Comparison of ENCODE assay signal across 36 cellular contexts in the genomic region with DNA sequence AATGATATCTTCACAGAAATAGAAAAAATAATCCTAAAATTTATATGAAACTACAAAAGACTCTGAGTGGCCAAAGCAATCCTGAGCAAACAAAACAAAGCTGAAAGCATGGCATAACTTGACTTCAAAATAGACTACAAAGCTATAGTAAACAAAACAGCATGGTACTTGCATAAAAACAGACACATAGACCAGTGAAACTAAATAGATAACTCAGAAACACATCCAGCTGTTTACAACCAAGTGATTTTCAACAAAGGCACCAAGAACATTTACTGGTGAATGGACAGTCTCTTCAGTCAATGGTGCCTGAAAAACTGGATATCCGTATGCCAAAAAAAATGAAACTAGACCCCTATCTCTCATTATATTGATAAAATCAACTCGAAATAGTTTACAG. TPM values are rescaled to one million over a fixed set of nuclear protein-coding genes. Genes with fewer than 3 reads are reported as not detected.
DNase-seq lines count a peak whose midpoint lies in the region; ATAC-seq, FAIRE-seq and TF ChIP-seq lines count a peak whose summit lies in the region.
"Had no signal": no experiment of that assay in that cellular context is flagged by ENCODE, and none has a peak within 500 bp of the region (broad histone marks: within the 10 kb centered on the region; RNA-seq: fewer than 3 reads in every experiment).

No MANE protein-coding gene starts in this region.

- no peak for TF ChIP-seq EP300 in K562 (IDR thresholded peaks at IDR 0.05; ENCODE audit: low read length)

- DNase-seq in K562 (ENCODE audit: extremely low read depth in 1 of 4, low spot score in 3 of 4) (no peak), psoas muscle (no peak)
- DNase-seq in naive thymus-derived CD8-positive, alpha-beta T cell = no peak
- DNase-seq: 8988T; ACHN; AML-193; BE2C; C1 segment of cervical spinal cord; Caco-2; Calu3; CD4-positive, alpha-beta memory T cell; CD4-positive, alpha-beta T cell; CD4-positive, CD25-positive, alpha-beta regulatory T cell; CD8-positive, alpha-beta memory T cell; CD8-positive, alpha-beta T cell; COR-L47; DMS 273 treated with DMSO at 0.1 percent for 48 hours; DMS153; DMS53; DMS79; DMS79 treated with DMSO at 0.1 percent for 48 hours; DND-41; EL had no signal

- FAIRE-seq in K562 (lab: Jason Lieb, UNC) = no peak
- FAIRE-seq: A204.1, D721Med had no signal

- H3K79me2 ChIP-seq in K562 (ENCODE audit: control insufficient read depth, insufficient read depth, low read length) = no peaks in the 10 kb centered on the region

- no peak for TF ChIP-seq CTCF in HEK293 (tag by site-specific recombination; IDR thresholded peaks at IDR 0.05)
- no peak for TF ChIP-seq CTCF in K562 (IDR thresholded peaks at IDR 0.05 in 2 of 3, conservative IDR thresholded peaks at IDR 0.05 in 1 of 3; ENCODE audit: insufficient read depth in 2 of 3, low read depth in 1 of 3, low read length in 3 of 3)
- no peak for TF ChIP-seq CTCF in psoas muscle (IDR thresholded peaks at IDR 0.05)

- POLR2A ChIA-PET in HEK293 (lab: Yijun Ruan, JAX) (interaction anchor here (1.2 kb wide), 1 partner anchor 26 kb away, joined by 3 read pairs; a partner anchor contains a TSS), K562 (lab: Yijun Ruan, JAX) (no interaction called here)
- POLR2A ChIA-PET in naive thymus-derived CD8-positive, alpha-beta T cell (lab: Charles Lee) = no interaction called here

- no peak overlapping the region for H2AFZ ChIP-seq in K562 (ENCODE audit: low read depth, low read length)

- H3K9me3 Mint-ChIP-seq in naive thymus-derived CD8-positive, alpha-beta T cell = peaks cover 0 to 31% (median 14%) of the 10 kb centered on the region in 9 donors
- H3K9me3 Mint-ChIP-seq: CD4-positive, alpha-beta T cell had no signal

- intact Hi-C loops in K562 (cut with micrococcal nuclease) = no loop called here
- intact Hi-C loops in psoas muscle (cut with DNase I) = no loop called here

- ATAC-seq in K562 (no peak), psoas muscle (no peak)
- no peak for ATAC-seq in naive thymus-derived CD8-positive, alpha-beta T cell
- ATAC-seq: A549; CD8-positive, alpha-beta T cell had no signal

- WGBS in K562 (ENCODE audit: insufficient coverage, low coverage, missing lambda C conversion rate) = 3% methylated on average over 2 of the region's 2 CpGs
- 61 to 74% (median 65%) methylated on average over 2 of the region's 2 CpGs for WGBS in psoas muscle, 3 donors

- H3K9ac ChIP-seq in K562 (ENCODE audit: insufficient read depth in 1 of 2, low read depth in 2 of 2, low read length in 2 of 2) = no peak overlapping the region
- H3K9ac ChIP-seq: BLaER1; BLaER1 treated with 17β-estradiol and CSF1 and Interleukin-3, amounts not matched to agents 10 nM and 100 nM had no signal

- H3K27me3 ChIP-seq in K562 (ENCODE audit: control insufficient read depth in 2 of 2, insufficient read depth in 2 of 2, low read length in 2 of 2) = peaks cover 0 to 12% of the 10 kb centered on the region in 2 experiments; a peak in 2 of 5 replicates
- no peaks in the 10 kb centered on the region for H3K27me3 ChIP-seq in psoas muscle (ENCODE audit: insufficient read depth in 3 of 3, low read length in 2 of 3)
- H3K27me3 ChIP-seq: BE2C; BLaER1; BLaER1 treated with 17β-estradiol and CSF1 and Interleukin-3, amounts not matched to agents 10 nM and 100 nM had no signal

- no peak for TF ChIP-seq POLR2A in K562 (conservative IDR thresholded peaks at IDR 0.05)

- peaks cover 3 to 24% (median 10%) of the 10 kb centered on the region in 5 donors for H3K27me3 Mint-ChIP-seq in naive thymus-derived CD8-positive, alpha-beta T cell

- peaks cover 0 to 2% (median under 1%) of the 10 kb centered on the region in 4 donors for H3K4me1 Mint-ChIP-seq in naive thymus-derived CD8-positive, alpha-beta T cell
- H3K4me1 Mint-ChIP-seq: CD14-positive monocyte; CD8-positive, alpha-beta memory T cell had no signal

- no peak overlapping the region for H3K27ac ChIP-seq in HEK293 (ENCODE audit: extremely low read depth, low read depth, low read length)
- no peak overlapping the region for H3K27ac ChIP-seq in K562 (ENCODE audit: extremely low read depth, low read depth, low read length)
- no peak overlapping the region for H3K27ac ChIP-seq in psoas muscle
- H3K27ac ChIP-seq: 22Rv1; A549; BLaER1; BLaER1 treated with 17β-estradiol and CSF1 and Interleukin-3, amounts not matched to agents 10 nM and 100 nM; C4-2B had no signal

- H3K9me1 ChIP-seq in K562 (ENCODE audit: control insufficient read depth, insufficient read depth, low read length) = no peaks in the 10 kb centered on the region

- H3K36me3 ChIP-seq in HEK293 (ENCODE audit: control insufficient read depth in 2 of 2, insufficient read depth in 1 of 2, low read length in 2 of 2) = 0 out of 3 replicates have a peak, but pooled peaks cover 0 to 5% of the 10 kb centered on the region in 2 experiments
- no peaks in the 10 kb centered on the region for H3K36me3 ChIP-seq in K562 (ENCODE audit: control insufficient read depth, insufficient read depth, low read length)
- no peaks in the 10 kb centered on the region for H3K36me3 ChIP-seq in psoas muscle (ENCODE audit: insufficient read depth in 1 of 2, low read depth in 1 of 2)
- H3K36me3 ChIP-seq: BE2C; BLaER1; BLaER1 treated with 17β-estradiol and CSF1 and Interleukin-3, amounts not matched to agents 10 nM and 100 nM had no signal

- H3K4me1 ChIP-seq in HEK293 (ENCODE audit: control insufficient read depth, insufficient read depth, low read length) = peaks cover 7% of the 10 kb centered on the region; the same call in 1 of the 2 replicates
- H3K4me1 ChIP-seq in K562 (replicated peaks in 1 of 2; ENCODE audit: control insufficient read depth in 2 of 2, insufficient read depth in 2 of 2, low read length in 2 of 2) = no peaks in the 10 kb centered on the region
- peaks cover 6% of the 10 kb centered on the region for H3K4me1 ChIP-seq in psoas muscle
- H3K4me1 ChIP-seq: A549, BE2C, BLaER1, Caco-2 had no signal

- H3K4me2 ChIP-seq in K562 (ENCODE audit: insufficient read depth, low read length) = no peak overlapping the region
- H3K4me2 ChIP-seq: A549, BLaER1 had no signal

- H3K9me3 ChIP-seq in HEK293 (ENCODE audit: control insufficient read depth, insufficient read depth, low read depth, low read length) (peaks cover 16% of the 10 kb centered on the region), K562 (replicated peaks; ENCODE audit: control insufficient read depth, insufficient read depth, low read depth, low read length) (no peaks in the 10 kb centered on the region), psoas muscle (peaks cover 9% of the 10 kb centered on the region)
- H3K9me3 ChIP-seq: BE2C had no signal

- in situ Hi-C loops in K562 (cut with MboI) = no loop called here

- H3K4me3 ChIP-seq in HEK293 (ENCODE audit: low read depth, low read length) (no peak overlapping the region), K562 (no peak overlapping the region), psoas muscle (no peak overlapping the region)
- H3K4me3 ChIP-seq: A549; BLaER1; BLaER1 treated with 17β-estradiol and CSF1 and Interleukin-3, amounts not matched to agents 10 nM and 100 nM had no signal

- CTCF ChIA-PET in HEK293 (lab: Yijun Ruan, JAX) (interaction anchor here (1.4 to 6.6 kb wide), 4 partner anchors 11 to 61 kb away, joined by 4 to 108 read pairs (median 6); no protein-coding TSS in a partner anchor), K562 (lab: Yijun Ruan, JAX; ENCODE audit: low intra/inter-chr PET ratio) (no interaction called here)

- H3K36me3 Mint-ChIP-seq in naive thymus-derived CD8-positive, alpha-beta T cell = peaks cover 6 to 23% (median 21%) of the 10 kb centered on the region in 3 donors
- H3K36me3 Mint-ChIP-seq: CD14-positive monocyte; CD4-positive, CD25-positive, alpha-beta regulatory T cell; CD8-positive, alpha-beta T cell had no signal

- TF ChIP-seq RAD21 in K562 (CRISPR knock-in tag; conservative IDR thresholded peaks at IDR 0.05 in 1 of 2, IDR thresholded peaks at IDR 0.05 in 1 of 2) = no peak

- H3K4me3 Mint-ChIP-seq in naive thymus-derived CD8-positive, alpha-beta T cell = no peak overlapping the region
- H3K4me3 Mint-ChIP-seq: B cell; CD14-positive monocyte; CD4-positive, alpha-beta memory T cell; CD4-positive, alpha-beta T cell; CD4-positive, CD25-positive, alpha-beta regulatory T cell; CD8-positive, alpha-beta memory T cell; CD8-positive, alpha-beta T cell had no signal

- no peaks in the 10 kb centered on the region for H4K20me1 ChIP-seq in K562 (replicated peaks; ENCODE audit: control insufficient read depth, insufficient read depth, low read length)
- H4K20me1 ChIP-seq: BLaER1; BLaER1 treated with 17β-estradiol and CSF1 and Interleukin-3, amounts not matched to agents 10 nM and 100 nM had no signal

- H3K27ac Mint-ChIP-seq in naive thymus-derived CD8-positive, alpha-beta T cell = no peak overlapping the region
- H3K27ac Mint-ChIP-seq: B cell; CD14-positive monocyte; CD4-positive, alpha-beta memory T cell; CD4-positive, alpha-beta T cell; CD4-positive, CD25-positive, alpha-beta regulatory T cell; CD8-positive, alpha-beta memory T cell; CD8-positive, alpha-beta T cell had no signal

- BruUV-seq in K562 (replicated peaks; lab: Mats Ljungman, UMichigan) = no TSS peak

RNA-seq across cellular contexts. Expression of a gene that starts 25.2 kb away (rescaled TPM):
- total RNA-seq in K562 (2011; cell fraction: chromatin; rRNA removed; ENCODE audit: low replicate concordance) = 0.12 and 0.65 TPM in 2 replicates
- not detected in 2 replicates for total RNA-seq in K562 (2011; cell fraction: nucleolus; rRNA removed)
- 0.23 and 0.37 TPM in 2 replicates for total RNA-seq in K562 (2011; cell fraction: nucleoplasm; rRNA removed)
- 0.20 TPM in 1 of 2 replicates, not detected in the other for total RNA-seq in K562 (2014; rRNA removed)
- total RNA-seq in K562 (2014; rRNA removed; fragmentation: Illumina TruSeq; extraction: Trizol) = not detected in 2 replicates
- 0.08 TPM in 1 of 2 replicates, not detected in the other for total RNA-seq in K562 (2015; rRNA removed; fragmentation: Illumina TruSeq; extraction: Trizol)
- not detected in 2 replicates for total RNA-seq in K562 (2021)
- not detected in 2 replicates for polyA plus RNA-seq in K562 (2011; rRNA removed)
- polyA plus RNA-seq in K562 (2011; cell fraction: cytosol; rRNA removed) = not detected in 2 replicates
- polyA plus RNA-seq in K562 (2011; cell fraction: nucleus; rRNA removed) = not detected in 2 replicates
- 0.09 and 0.29 TPM in 2 replicates for polyA plus RNA-seq in K562 (2012)
- not detected in 2 replicates for polyA plus RNA-seq in K562 (2014; fragmentation: Illumina TruSeq; extraction: Trizol)
- not detected for polyA plus RNA-seq in K562 (2014; fragmentation: Nextera tagmentation; extraction: Ambion mirVana)
- polyA plus RNA-seq in K562 (2014; rRNA removed) = not detected in 2 replicates
- polyA minus RNA-seq in K562 (2011; rRNA and poly(A)+ RNA removed) = not detected in 2 replicates
- polyA minus RNA-seq in K562 (2011; cell fraction: cytosol; rRNA and poly(A)+ RNA removed) = not detected in 2 replicates
- polyA minus RNA-seq in K562 (2011; cell fraction: nucleus; rRNA and poly(A)+ RNA removed) = not detected in 2 replicates
- total RNA-seq in psoas muscle = 1 to 10 TPM in 1 of 4 donors, under 1 TPM in 3; 0.17 to 1.0 (median 0.41) TPM
- 1 to 10 TPM in 1 of 3 donors, under 1 TPM in 2; 0.13 to 1.1 (median 0.14) TPM for polyA plus RNA-seq in psoas muscle
- total RNA-seq in naive thymus-derived CD8-positive, alpha-beta T cell = under 1 TPM; 0.75 to 0.82 TPM
- not detected for polyA plus RNA-seq in naive thymus-derived CD8-positive, alpha-beta T cell
- total RNA-seq: A172, Daoy had no signal
- polyA plus RNA-seq: BJ; CD14-positive monocyte; CD4-positive, alpha-beta memory T cell; CD8-positive, alpha-beta memory T cell had no signal

RNA-seq across cellular contexts. Expression of a gene that starts 25.7 kb away (rescaled TPM):
- total RNA-seq in K562 (2011; cell fraction: chromatin; rRNA removed; ENCODE audit: low replicate concordance) = 0.21 and 1.0 TPM in 2 replicates
- 0.33 and 0.53 TPM in 2 replicates for total RNA-seq in K562 (2011; cell fraction: nucleolus; rRNA removed)
- total RNA-seq in K562 (2011; cell fraction: nucleoplasm; rRNA removed) = 1.1 TPM in 2 replicates
- total RNA-seq in K562 (2014; rRNA removed) (0.20 TPM in 1 of 2 replicates, not detected in the other), K562 (2014; rRNA removed; fragmentation: Illumina TruSeq; extraction: Trizol) (0.29 and 0.44 TPM in 2 replicates), K562 (2015; rRNA removed; fragmentation: Illumina TruSeq; extraction: Trizol) (0.18 and 0.19 TPM in 2 replicates), K562 (2021) (0.24 and 0.56 TPM in 2 replicates), psoas muscle (10 to 100 TPM; 24.3 to 32.2 (median 27.2) TPM)
- polyA plus RNA-seq in K562 (2011; rRNA removed) (0.09 and 0.95 TPM in 2 replicates), K562 (2014; fragmentation: Illumina TruSeq; extraction: Trizol) (0.30 and 0.39 TPM in 2 replicates), K562 (2014; fragmentation: Nextera tagmentation; extraction: Ambion mirVana) (under 1 TPM; 0.08 to 0.10 TPM), K562 (2014; rRNA removed) (0.22 and 1.0 TPM in 2 replicates), psoas muscle (10 to 100 TPM; 20.4 to 86.3 (median 21.7) TPM)
- 0.01 and 0.03 TPM in 2 replicates for polyA plus RNA-seq in K562 (2011; cell fraction: cytosol; rRNA removed)
- 0.39 and 0.97 TPM in 2 replicates for polyA plus RNA-seq in K562 (2011; cell fraction: nucleus; rRNA removed)
- polyA plus RNA-seq in K562 (2012) = 0.33 and 0.62 TPM in 2 replicates
- polyA minus RNA-seq in K562 (2011; rRNA and poly(A)+ RNA removed) = 0.15 and 0.32 TPM in 2 replicates
- polyA minus RNA-seq in K562 (2011; cell fraction: cytosol; rRNA and poly(A)+ RNA removed) = not detected in 2 replicates
- 0.11 and 0.13 TPM in 2 replicates for polyA minus RNA-seq in K562 (2011; cell fraction: nucleus; rRNA and poly(A)+ RNA removed)
- 10 to 100 TPM; 59.6 to 62.6 TPM for total RNA-seq in naive thymus-derived CD8-positive, alpha-beta T cell
- polyA plus RNA-seq in naive thymus-derived CD8-positive, alpha-beta T cell = 10 to 100 TPM; 17.5 to 23.1 (median 21.7) TPM

Comparison
In these comparisons a context has a peak if more than half of its experiments do, and no peak if none do; other contexts are left out.
1. RNA of a gene that starts 25.7 kb away (total RNA-seq): 59.6 to 62.6 TPM in naive thymus-derived CD8-positive, alpha-beta T cell and 24.3 to 32.2 TPM in psoas muscle; 0.18 to 1.1 TPM in K562; every median in the first group is over 10 times any median in the second.